In genomic region chr11:69297225-69297925, GRCh38 we compare ENCODE assay signal across 9 cellular contexts. TPM values are rescaled to one million over a fixed set of nuclear protein-coding genes. Genes with fewer than 3 reads are reported as not detected.
DNase-seq lines count a peak whose midpoint lies in the region; ATAC-seq and TF ChIP-seq lines count a peak whose summit lies in the region.
"Had no signal": no experiment of that assay in that cellular context is flagged by ENCODE, and none has a peak within 500 bp of the region (broad histone marks: within the 10 kb centered on the region; RNA-seq: fewer than 3 reads in every experiment).

No MANE protein-coding gene starts in this region.

- H3K27ac ChIP-seq in SK-N-MC = peak overlapping the region; percentile 15; the same call in 1 of the 2 replicates
- H3K27ac ChIP-seq in rectal smooth muscle tissue (ENCODE audit: low read depth, low read length) = peak overlapping the region; percentile 32
- peak overlapping the region; percentile 44 for H3K27ac ChIP-seq in urinary bladder (ENCODE audit: low read depth)

- H3K27ac Mint-ChIP-seq in CD14-positive monocyte = peak overlapping the region; percentile 94 to 100 (median 99)
- peak overlapping the region; percentile 84 for H3K27ac Mint-ChIP-seq in activated naive CD4-positive, alpha-beta T cell treated with anti-CD3 and anti-CD28 coated beads, Interleukin-2, amount 10 ng/mL, durations not matched to agents 7 days and 5 days

- peaks cover 34% of the 10 kb centered on the region for H3K36me3 ChIP-seq in SK-N-MC (ENCODE audit: insufficient read depth, low read length)
- no peaks in the 10 kb centered on the region for H3K36me3 ChIP-seq in rectal smooth muscle tissue (ENCODE audit: control insufficient read depth, insufficient read depth, low read length)
- H3K36me3 ChIP-seq in urinary bladder (ENCODE audit: insufficient read depth) = no peaks in the 10 kb centered on the region

- peaks cover 27 to 49% (median 41%) of the 10 kb centered on the region in 3 donors for H3K27me3 Mint-ChIP-seq in CD14-positive monocyte (ENCODE audit: low read depth in 3 of 3)
- peaks cover 19% of the 10 kb centered on the region for H3K27me3 Mint-ChIP-seq in activated naive CD4-positive, alpha-beta T cell treated with anti-CD3 and anti-CD28 coated beads, Interleukin-2, amount 10 ng/mL, durations not matched to agents 7 days and 5 days

- ATAC-seq in GM19467 (IDR thresholded peaks at IDR 0.05; ENCODE audit: unreplicated experiment) (peak; percentile 50), Right ventricle myocardium superior (ENCODE audit: poor library complexity) (peak; percentile 88)

- peaks cover 0 to 8% of the 10 kb centered on the region in 2 donors for H3K36me3 Mint-ChIP-seq in CD14-positive monocyte
- H3K36me3 Mint-ChIP-seq in activated naive CD4-positive, alpha-beta T cell treated with anti-CD3 and anti-CD28 coated beads, Interleukin-2, amount 10 ng/mL, durations not matched to agents 7 days and 5 days = peaks cover 2% of the 10 kb centered on the region

- H3K9ac ChIP-seq in SK-N-MC (ENCODE audit: insufficient read length) = peak overlapping the region; percentile 9
- peak overlapping the region; percentile 1 for H3K9ac ChIP-seq in rectal smooth muscle tissue (ENCODE audit: low read length)

- peak overlapping the region; percentile 95 for H3K4me3 ChIP-seq in SK-N-MC
- H3K4me3 ChIP-seq in rectal smooth muscle tissue (ENCODE audit: low read length) = peak overlapping the region; percentile 57
- H3K4me3 ChIP-seq in urinary bladder (ENCODE audit: low read depth, low read length) = no peak overlapping the region

- CTCF ChIA-PET in activated naive CD4-positive, alpha-beta T cell treated with anti-CD3 and anti-CD28 coated beads, Interleukin-2, amount 10 ng/mL, durations not matched to agents 7 days and 5 days (lab: Charles Lee) = interaction anchor here (0.6 to 0.8 kb wide), 3 partner anchors 29 to 388 kb away, joined by 3 to 4 read pairs (median 3); no protein-coding TSS in a partner anchor

- H3K4me1 Mint-ChIP-seq in CD14-positive monocyte = peaks cover 82% of the 10 kb centered on the region
- H3K4me1 Mint-ChIP-seq in activated naive CD4-positive, alpha-beta T cell treated with anti-CD3 and anti-CD28 coated beads, Interleukin-2, amount 10 ng/mL, durations not matched to agents 7 days and 5 days = peaks cover 72% of the 10 kb centered on the region

- no peak for TF ChIP-seq CTCF in CD14-positive monocyte (IDR thresholded peaks at IDR 0.05)

- H3K9me3 Mint-ChIP-seq in CD14-positive monocyte = peaks cover 0 to 10% (median 2%) of the 10 kb centered on the region in 7 donors
- H3K9me3 Mint-ChIP-seq in activated naive CD4-positive, alpha-beta T cell treated with anti-CD3 and anti-CD28 coated beads, Interleukin-2, amount 10 ng/mL, durations not matched to agents 7 days and 5 days = peaks cover 3% of the 10 kb centered on the region

- peaks cover 5% of the 10 kb centered on the region for H3K4me1 ChIP-seq in rectal smooth muscle tissue (ENCODE audit: control insufficient read depth, insufficient read depth, low read length)
- H3K4me1 ChIP-seq in urinary bladder (ENCODE audit: insufficient read depth) = peaks cover 3% of the 10 kb centered on the region

- WGBS in urinary bladder = 10% methylated on average over 18 of the region's 18 CpGs

- intact Hi-C loops in CD14-positive monocyte (cut with micrococcal nuclease) = loop anchor here (2.0 to 10.0 kb wide), 6 partner anchors 147 to 905 kb away; partner anchors contain the start of genes LTO1 (in 2 of the 2), FADD (in 1 of the 2) and TPCN2 (in 1 of the 2)
- intact Hi-C loops in Right ventricle myocardium superior (cut with DNase I) = loop anchor here (2.0 to 10.0 kb wide), 2 partner anchors 147 to 345 kb away; no protein-coding TSS in a partner anchor

- no peaks in the 10 kb centered on the region for H3K9me3 ChIP-seq in SK-N-MC (ENCODE audit: low read depth, low read length)

- peak; percentile 97 for DNase-seq in CD14-positive monocyte (ENCODE audit: low spot score)
- DNase-seq in HPDE6-E6E7 (ENCODE audit: extremely low spot score) = peak; percentile 84
- DNase-seq in SK-N-MC (ENCODE audit: low read depth, low spot score) = peak; percentile 84
- peak; percentile 84 for DNase-seq in activated naive CD4-positive, alpha-beta T cell treated with anti-CD3 and anti-CD28 coated beads, Interleukin-2, amount 10 ng/mL, durations not matched to agents 7 days and 5 days
- peak; percentile 97 for DNase-seq in Right ventricle myocardium superior

- H3K4me3 Mint-ChIP-seq in CD14-positive monocyte = peak overlapping the region; percentile 78 to 91
- peak overlapping the region; percentile 42 for H3K4me3 Mint-ChIP-seq in activated naive CD4-positive, alpha-beta T cell treated with anti-CD3 and anti-CD28 coated beads, Interleukin-2, amount 10 ng/mL, durations not matched to agents 7 days and 5 days

- H3K27me3 ChIP-seq in rectal smooth muscle tissue (ENCODE audit: control insufficient read depth, insufficient read depth, low read length) = no peaks in the 10 kb centered on the region

RNA-seq across cellular contexts. Expression of gene MYEOV, which starts 3.4 kb away (rescaled TPM):
- polyA plus RNA-seq in CD14-positive monocyte (not detected), urinary bladder (0.13 TPM)
- total RNA-seq in Right ventricle myocardium superior (not detected), urinary bladder (not detected)
- total RNA-seq: T-helper 1 cell treated with Interleukin-12 subunit alpha and Interleukin-12 subunit beta and Interleukin-4 antibody, amounts not matched to agents 30 ng/mL and 1 ng/mL, for 36 hours had no signal
